13 cellular contexts compared by ENCODE assay signal in the genomic region with DNA sequence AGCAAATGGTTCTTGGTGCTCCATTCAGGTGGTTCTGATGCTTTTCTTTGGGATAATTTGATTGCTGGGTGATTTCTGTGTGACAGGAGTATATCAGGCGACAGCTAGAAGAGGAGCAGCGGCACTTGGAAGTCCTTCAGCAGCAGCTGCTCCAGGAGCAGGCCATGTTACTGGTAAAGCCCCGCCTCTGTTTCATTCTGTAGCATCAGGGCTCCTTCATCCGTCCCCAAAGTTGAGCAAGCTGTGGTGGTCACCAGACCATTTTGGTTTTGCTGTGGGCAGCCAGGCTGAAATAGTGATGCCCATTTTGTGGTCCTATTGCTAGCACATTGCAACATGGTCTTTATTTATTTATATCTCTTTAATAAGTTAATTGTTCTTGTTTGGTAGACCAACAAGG.
DNase-seq lines count a peak whose midpoint lies in the region; ATAC-seq lines count a peak whose summit lies in the region.
"Had no signal": no experiment of that assay in that cellular context is flagged by ENCODE, and none has a peak within 500 bp of the region (broad histone marks: within the 10 kb centered on the region; RNA-seq: fewer than 3 reads in every experiment).

No MANE protein-coding gene starts in this region.

- no peak overlapping the region for H3K4me3 Mint-ChIP-seq in activated naive CD4-positive, alpha-beta T cell treated with anti-CD3 and anti-CD28 coated beads, Interleukin-2, amount 10 ng/mL, durations not matched to agents 7 days and 5 days

- peak overlapping the region; percentile 43 for H3K27ac ChIP-seq in substantia nigra (ENCODE audit: low read depth, low read length, poor library complexity, severe bottlenecking)

- H3K9me3 Mint-ChIP-seq in activated naive CD4-positive, alpha-beta T cell treated with anti-CD3 and anti-CD28 coated beads, Interleukin-2, amount 50 U/mL, for 72 hours: no peaks in the 10 kb centered on the region
- no peaks in the 10 kb centered on the region for H3K9me3 Mint-ChIP-seq in activated naive CD4-positive, alpha-beta T cell treated with anti-CD3 and anti-CD28 coated beads, Interleukin-2, amount 10 ng/mL, durations not matched to agents 7 days and 5 days

- H3K4me1 Mint-ChIP-seq in activated naive CD4-positive, alpha-beta T cell treated with anti-CD3 and anti-CD28 coated beads, Interleukin-2, amount 10 ng/mL, durations not matched to agents 7 days and 5 days: peaks cover 16% of the 10 kb centered on the region

- H3K36me3 Mint-ChIP-seq in activated naive CD4-positive, alpha-beta T cell treated with anti-CD3 and anti-CD28 coated beads, Interleukin-2, amount 50 U/mL, for 72 hours: peaks cover 0 to 8% of the 10 kb centered on the region in 2 donors
- H3K36me3 Mint-ChIP-seq in activated naive CD4-positive, alpha-beta T cell treated with anti-CD3 and anti-CD28 coated beads, Interleukin-2, amount 10 ng/mL, durations not matched to agents 7 days and 5 days: peaks cover 58% of the 10 kb centered on the region

- no peaks in the 10 kb centered on the region for H3K27me3 Mint-ChIP-seq in activated naive CD4-positive, alpha-beta T cell treated with anti-CD3 and anti-CD28 coated beads, Interleukin-2, amount 10 ng/mL, durations not matched to agents 7 days and 5 days

- no peak for DNase-seq in activated naive CD4-positive, alpha-beta T cell treated with anti-CD3 and anti-CD28 coated beads, Interleukin-2, amount 50 U/mL, for 72 hours (ENCODE audit: low spot score in 2 of 2)
- DNase-seq in activated naive CD4-positive, alpha-beta T cell treated with anti-CD3 and anti-CD28 coated beads, Interleukin-2, amount 10 ng/mL, durations not matched to agents 7 days and 5 days: no peak
- DNase-seq in LHCN-M2 (ENCODE audit: low read depth): peak; percentile 43
- DNase-seq in fibroblast of gingiva (ENCODE audit: low read depth): peak; percentile 46
- DNase-seq in substantia nigra (lab: John Stamatoyannopoulos, UW): no peak
- no peak for DNase-seq in iPS-NIHi7 (ENCODE audit: extremely low spot score)
- DNase-seq: BE2C; DMS 273 treated with DMSO at 0.1 percent for 48 hours; NCI-H1417; NCI-H2029 treated with DMSO at 0.1 percent for 48 hours; NCI-H526; NK-92 treated with Interleukin-12 subunit alpha and Interleukin-12 subunit beta, amount 100 ng/mL, for 24 hours had no signal

- CTCF ChIA-PET in activated naive CD4-positive, alpha-beta T cell treated with anti-CD3 and anti-CD28 coated beads, Interleukin-2, amount 10 ng/mL, durations not matched to agents 7 days and 5 days (lab: Charles Lee): interaction anchor here (1.6 kb wide), 1 partner anchor 440 kb away, joined by 3 read pairs; no protein-coding TSS in a partner anchor

- ATAC-seq in activated naive CD4-positive, alpha-beta T cell treated with anti-CD3 and anti-CD28 coated beads, Interleukin-2, amount 50 U/mL, for 72 hours: no peak
- ATAC-seq in GM19397 (IDR thresholded peaks at IDR 0.05; ENCODE audit: unreplicated experiment): no peak

- peak overlapping the region; percentile 48 to 75 for H3K27ac Mint-ChIP-seq in activated naive CD4-positive, alpha-beta T cell treated with anti-CD3 and anti-CD28 coated beads, Interleukin-2, amount 50 U/mL, for 72 hours
- no peak overlapping the region for H3K27ac Mint-ChIP-seq in activated naive CD4-positive, alpha-beta T cell treated with anti-CD3 and anti-CD28 coated beads, Interleukin-2, amount 10 ng/mL, durations not matched to agents 7 days and 5 days

Comparison
In these comparisons a context has a peak if more than half of its experiments do, and no peak if none do; other contexts are left out.
1. DNase-seq: peak in LHCN-M2 (single experiment) and fibroblast of gingiva (single experiment); none in activated naive CD4-positive, alpha-beta T cell treated with anti-CD3 and anti-CD28 coated beads, Interleukin-2, amount 50 U/mL, for 72 hours (0 of 2), activated naive CD4-positive, alpha-beta T cell treated with anti-CD3 and anti-CD28 coated beads, Interleukin-2, amount 10 ng/mL, durations not matched to agents 7 days and 5 days (single experiment), substantia nigra (0 of 49) and iPS-NIHi7 (single experiment).